ENCODE assay signal across 1 cellular context in genomic region chr15:32730677-32731654, GRCh38.
TF ChIP-seq lines count a peak whose summit lies in the region.

No MANE protein-coding gene starts in this region.

TF ChIP-seq in IMR-90, 13 proteins besides CTCF, POLR2A, EP300 and RAD21:
- TF ChIP-seq SMC3 (IDR thresholded peaks at IDR 0.05; ENCODE audit: low read depth, low read length) (no peak), MAZ (IDR thresholded peaks at IDR 0.05; ENCODE audit: borderline replicate concordance, low read depth, low read length) (peak; percentile 41; the same call in 1 of the 2 replicates), NFE2L2 (IDR thresholded peaks at IDR 0.05; ENCODE audit: low read depth, low read length) (no peak), RFX5 (IDR thresholded peaks at IDR 0.05; ENCODE audit: low read depth, low read length) (no peak), USF2 (IDR thresholded peaks at IDR 0.05; ENCODE audit: low read depth, low read length) (0 out of 2 replicates have a peak, but pooled peaks have one; percentile 2), MAFK (IDR thresholded peaks at IDR 0.05; ENCODE audit: low read depth, low read length) (no peak)
TF ChIP-seq in IMR-90: peak in this region for 2.
